In genomic region chr21:41156128-41156527, GRCh38 we compare ENCODE assay signal across 28 cellular contexts. TPM values are rescaled to one million over a fixed set of nuclear protein-coding genes. Genes with fewer than 3 reads are reported as not detected.
"Had no signal": no experiment of that assay in that cellular context is flagged by ENCODE, and none has a peak within 500 bp of the region (broad histone marks: within the 10 kb centered on the region; RNA-seq: fewer than 3 reads in every experiment).

No MANE protein-coding gene starts in this region.

- ATAC-seq: activated CD8-positive, alpha-beta T cell treated with anti-CD3 and anti-CD28 coated beads, Interleukin-2, amount 10 ng/mL, durations not matched to agents 7 days and 5 days; body of pancreas; Panc1 had no signal

- H3K4me1 ChIP-seq: adrenal gland, body of pancreas, breast epithelium, SJCRH30 had no signal

- H3K36me3 ChIP-seq: adrenal gland, breast epithelium, SJCRH30, WERI-Rb-1 had no signal

- H3K4me3 ChIP-seq: adrenal gland, body of pancreas, breast epithelium, SJCRH30, SK-N-MC had no signal

- H3K27ac ChIP-seq: adrenal gland, body of pancreas, breast epithelium, SJCRH30, SK-N-MC, WERI-Rb-1 had no signal

- DNase-seq: activated CD4-positive, alpha-beta T cell treated with anti-CD3 and anti-CD28 coated beads, Interleukin-2, amount 10 ng/mL, durations not matched to agents 24 days and 14 days; activated CD4-positive, alpha-beta T cell treated with anti-CD3 and anti-CD28 coated beads, Interleukin-2, amount 50 U/mL, for 48 hours; activated CD4-positive, CD25-positive, alpha-beta regulatory T cell; activated CD8-positive, alpha-beta T cell treated with anti-CD3 and anti-CD28 coated beads, Interleukin-2, amount 10 ng/mL, durations not matched to agents 7 days and 5 days; activated gamma-delta T cell; activated naive CD4-positive, alpha-beta T cell treated with Interleukin-2 at 50 U/mL for 16 hours; activated naive CD8-positive, alpha-beta T cell treated with anti-CD3 and anti-CD28 coated beads, Interleukin-2, amount 10 ng/mL, durations not matched to agents 7 days and 5 days; activated T-cell treated with anti-CD3 and anti-CD28 coated beads, Interleukin-2, amount 50 U/mL, for 24 hours; adrenal gland; body of pancreas; caudate nucleus; Karpas-422; KBM-7; NCI-H1048; NCI-H1105 treated with DMSO at 0.1 percent for 48 hours; NCI-H1436; NCI-H1694; NCI-H1930; NCI-H2081 treated with DMSO at 0.1 percent for 48 hours; NCI-H345; NCI-H526; SHP77; SJCRH30; T1000; WERI-Rb-1 had no signal

- H3K9me3 ChIP-seq: adrenal gland, body of pancreas, breast epithelium, SJCRH30 had no signal

- H3K27me3 ChIP-seq: adrenal gland, body of pancreas, breast epithelium, SJCRH30 had no signal

RNA-seq across cellular contexts. Expression of gene BACE2, which starts 11.8 kb away (rescaled TPM):
- total RNA-seq: SJCRH30 had no signal
